15 cellular contexts compared by ENCODE assay signal in genomic region chr9:105297442-105298097, GRCh38. TPM values are rescaled to one million over a fixed set of nuclear protein-coding genes. Genes with fewer than 3 reads are reported as not detected.
A peak's percentile ranks its signal among the peaks of the same experiment; 100 is the strongest.
DNase-seq lines count a peak whose midpoint lies in the region; ATAC-seq and TF ChIP-seq lines count a peak whose summit lies in the region.
"Had no signal": no experiment of that assay in that cellular context is flagged by ENCODE, and none has a peak within 500 bp of the region (broad histone marks: within the 10 kb centered on the region; RNA-seq: fewer than 3 reads in every experiment).

No MANE protein-coding gene starts in this region.

- no peak for ATAC-seq in left cardiac atrium
- ATAC-seq in aorta (ENCODE audit: low FRiP score), result no peak
- no peak for ATAC-seq in HG03378 (IDR thresholded peaks at IDR 0.05; ENCODE audit: unreplicated experiment)
- no peak for ATAC-seq in naive thymus-derived CD4-positive, alpha-beta T cell

- peaks cover 5% of the 10 kb centered on the region for H3K79me1 ChIP-seq in mesenchymal stem cell (replicated peaks; ENCODE audit: low read length, poor library complexity, severe bottlenecking)

- H3K14ac ChIP-seq in mesenchymal stem cell (ENCODE audit: low read length in 2 of 2), result no peak overlapping the region

- no peak overlapping the region for H3K4me2 ChIP-seq in mesenchymal stem cell (ENCODE audit: low read length, poor library complexity, severe bottlenecking)

- H3K36me3 Mint-ChIP-seq in naive thymus-derived CD4-positive, alpha-beta T cell, result peaks cover 0 to 23% (median 21%) of the 10 kb centered on the region in 5 donors

- peak overlapping the region; percentile 82 for H3K9ac ChIP-seq in mesenchymal stem cell (ENCODE audit: low read length)

- intact Hi-C loops in left ventricle myocardium inferior (cut with micrococcal nuclease), result no loop called here
- intact Hi-C loops in left cardiac atrium (cut with DNase I), result no loop called here
- intact Hi-C loops in aorta (cut with DNase I), result loop anchor here in 1 of 2 donors (2.0 kb wide), 1 partner anchor 53 kb away; the partner anchor contains the start of gene SLC44A1
- intact Hi-C loops in naive thymus-derived CD4-positive, alpha-beta T cell (cut with micrococcal nuclease), result no loop called here

- no peak overlapping the region for H3K4me3 Mint-ChIP-seq in naive thymus-derived CD4-positive, alpha-beta T cell
- H3K4me3 Mint-ChIP-seq: nephron had no signal

- peak overlapping the region; percentile 79 for H2AK5ac ChIP-seq in mesenchymal stem cell (ENCODE audit: low read length, severe bottlenecking)

- peak overlapping the region in 1 of 2 experiments; percentile 44 for H3K4ac ChIP-seq in mesenchymal stem cell (ENCODE audit: low read depth in 1 of 2, low read length in 2 of 2)

- CTCF ChIA-PET in naive thymus-derived CD4-positive, alpha-beta T cell (lab: Charles Lee), result interaction anchor here (0.7 kb wide), 1 partner anchor 35 kb away, joined by 4 read pairs; no protein-coding TSS in a partner anchor

- peak overlapping the region; percentile 20 to 80 for H2BK12ac ChIP-seq in mesenchymal stem cell (ENCODE audit: low read length in 2 of 2)

- H3K23ac ChIP-seq in mesenchymal stem cell (ENCODE audit: low read length in 2 of 2), result no peak overlapping the region

- DNase-seq in left ventricle myocardium inferior, result no peak
- DNase-seq in left cardiac atrium, result no peak
- peak; percentile 33 for DNase-seq in dermis blood vessel endothelial cell
- peak; percentile 53 for DNase-seq in mesenchymal stem cell
- DNase-seq in aorta, result no peak
- DNase-seq in NCI-H2081 treated with DMSO at 0.1 percent for 48 hours (lab: John Stamatoyannopoulos, UW), result no peak
- DNase-seq in naive thymus-derived CD4-positive, alpha-beta T cell, result no peak
- DNase-seq: activated CD4-positive, alpha-beta T cell treated with anti-CD3 and anti-CD28 coated beads, Interleukin-2, amount 50 U/mL, for 4 hours; activated effector memory CD4-positive, alpha-beta T cell treated with anti-CD3 and anti-CD28 coated beads, Interleukin-2, amount 50 U/mL, for 16 hours; cerebellar nuclear complex; kidney; MM.1S; small intestine had no signal

- no peak overlapping the region for H2BK15ac ChIP-seq in mesenchymal stem cell (ENCODE audit: low read depth, poor library complexity, severe bottlenecking)

- H2BK120ac ChIP-seq in mesenchymal stem cell (ENCODE audit: low read depth, low read length), result peak overlapping the region; percentile 11

- H3K18ac ChIP-seq in mesenchymal stem cell (ENCODE audit: low read depth in 1 of 2, low read length in 2 of 2), result peak overlapping the region; percentile 72 to 90

- H3K27me3 Mint-ChIP-seq in naive thymus-derived CD4-positive, alpha-beta T cell, result peaks cover 0 to 3% (median 0%) of the 10 kb centered on the region in 5 donors

- no peak for TF ChIP-seq CTCF in left ventricle myocardium inferior (IDR thresholded peaks at IDR 0.05; ENCODE audit: borderline replicate concordance)

- peak overlapping the region; percentile 46 for H3K27ac ChIP-seq in left ventricle myocardium inferior (replicated peaks)
- no peak overlapping the region for H3K27ac ChIP-seq in mesenchymal stem cell (ENCODE audit: low read length, poor library complexity, severe bottlenecking)
- peak overlapping the region; percentile 35 to 57 for H3K27ac ChIP-seq in aorta (ENCODE audit: low read depth in 1 of 2, low read length in 2 of 2)
- no peak overlapping the region for H3K27ac ChIP-seq in naive thymus-derived CD4-positive, alpha-beta T cell (ENCODE audit: low read depth, low read length)

- POLR2A ChIA-PET in naive thymus-derived CD4-positive, alpha-beta T cell (lab: Charles Lee), result no interaction called here

- peaks cover 13 to 25% (median 20%) of the 10 kb centered on the region in 7 donors for H3K4me1 Mint-ChIP-seq in naive thymus-derived CD4-positive, alpha-beta T cell

- no peak overlapping the region for H2AFZ ChIP-seq in mesenchymal stem cell (ENCODE audit: low read depth, low read length)

- no peak overlapping the region for H2BK5ac ChIP-seq in mesenchymal stem cell (ENCODE audit: low read depth, low read length, poor library complexity, severe bottlenecking)

- WGBS in mesenchymal stem cell, result 82% methylated on average over 15 of the region's 15 CpGs
- WGBS in aorta, 2 donors, result 93 to 94% methylated on average over 15 of the region's 15 CpGs

- H3K27ac Mint-ChIP-seq in naive thymus-derived CD4-positive, alpha-beta T cell, result no peak overlapping the region

- no peaks in the 10 kb centered on the region for H3K9me3 ChIP-seq in left ventricle myocardium inferior (replicated peaks)
- no peaks in the 10 kb centered on the region for H3K9me3 ChIP-seq in mesenchymal stem cell (ENCODE audit: control insufficient read depth, low read length)
- no peaks in the 10 kb centered on the region for H3K9me3 ChIP-seq in aorta (ENCODE audit: control insufficient read depth, low read length)
- H3K9me3 ChIP-seq in naive thymus-derived CD4-positive, alpha-beta T cell (ENCODE audit: control insufficient read depth in 2 of 3, low read length in 3 of 3), result no peaks in the 10 kb centered on the region

- H3K27me3 ChIP-seq in left ventricle myocardium inferior (ENCODE audit: low read depth) (no peaks in the 10 kb centered on the region), mesenchymal stem cell (ENCODE audit: control insufficient read depth in 1 of 2, insufficient read depth in 1 of 2, low read length in 2 of 2) (no peaks in the 10 kb centered on the region), aorta (ENCODE audit: control insufficient read depth in 1 of 2, insufficient read depth in 2 of 2, low read length in 1 of 2) (no peaks in the 10 kb centered on the region)
- no peaks in the 10 kb centered on the region for H3K27me3 ChIP-seq in naive thymus-derived CD4-positive, alpha-beta T cell (ENCODE audit: control insufficient read depth in 2 of 2, insufficient read depth in 2 of 2, low read length in 2 of 2)

- peak overlapping the region; percentile 62 for H4K8ac ChIP-seq in mesenchymal stem cell (ENCODE audit: low read length)

- peaks cover 16% of the 10 kb centered on the region for H3K36me3 ChIP-seq in left ventricle myocardium inferior
- peaks cover 0 to 22% of the 10 kb centered on the region in 2 experiments for H3K36me3 ChIP-seq in mesenchymal stem cell (ENCODE audit: control insufficient read depth in 1 of 2, insufficient read depth in 2 of 2, low read depth in 1 of 2, low read length in 2 of 2)
- peaks cover 0 to 2% of the 10 kb centered on the region in 2 donors for H3K36me3 ChIP-seq in aorta (ENCODE audit: control insufficient read depth in 1 of 2, insufficient read depth in 2 of 2, low read length in 1 of 2)
- peaks cover 0 to 7% (median 0%) of the 10 kb centered on the region in 3 experiments for H3K36me3 ChIP-seq in naive thymus-derived CD4-positive, alpha-beta T cell (ENCODE audit: control insufficient read depth in 2 of 3, insufficient read depth in 3 of 3, low read length in 3 of 3)

- H3K9me3 Mint-ChIP-seq in naive thymus-derived CD4-positive, alpha-beta T cell, result no peaks in the 10 kb centered on the region
- H3K9me3 Mint-ChIP-seq: nephron had no signal

- H3K4me1 ChIP-seq in left ventricle myocardium inferior (peaks cover 41% of the 10 kb centered on the region), mesenchymal stem cell (ENCODE audit: control insufficient read depth, insufficient read depth, low read depth, low read length) (peaks cover 6% of the 10 kb centered on the region), aorta (ENCODE audit: control insufficient read depth in 1 of 2, insufficient read depth in 2 of 2, low read length in 2 of 2) (peaks cover 0 to 6% of the 10 kb centered on the region in 2 donors)
- H3K4me1 ChIP-seq in naive thymus-derived CD4-positive, alpha-beta T cell (ENCODE audit: control insufficient read depth in 2 of 2, insufficient read depth in 2 of 2, low read length in 2 of 2), result peaks cover 0 to 4% of the 10 kb centered on the region in 2 donors

- no peak overlapping the region for H3K4me3 ChIP-seq in left ventricle myocardium inferior
- H3K4me3 ChIP-seq in mesenchymal stem cell (ENCODE audit: insufficient read depth in 1 of 2, low read depth in 1 of 2, low read length in 2 of 2), result no peak overlapping the region
- H3K4me3 ChIP-seq in aorta (ENCODE audit: low read length in 2 of 2), result no peak overlapping the region
- H3K4me3 ChIP-seq in naive thymus-derived CD4-positive, alpha-beta T cell (ENCODE audit: low read length), result no peak overlapping the region

- H4K91ac ChIP-seq in mesenchymal stem cell (ENCODE audit: low read length), result peak overlapping the region; percentile 43

RNA-seq across cellular contexts. Expression of gene SLC44A1, which starts 53.1 kb away (rescaled TPM):
- 27.0 TPM for total RNA-seq in left ventricle myocardium inferior
- 10 to 100 TPM; 16.9 to 17.3 TPM for total RNA-seq in left cardiac atrium
- 42.7 and 71.8 TPM in 2 replicates for total RNA-seq in dermis blood vessel endothelial cell
- 22.8 TPM for polyA plus RNA-seq in mesenchymal stem cell (2013, experiment 1 of 2)
- polyA plus RNA-seq in mesenchymal stem cell (2013, experiment 2 of 2), result 22.9 TPM
- 10 to 100 TPM; 37.3 to 46.6 TPM for total RNA-seq in aorta
- polyA plus RNA-seq in aorta, result 10 to 100 TPM; 11.4 to 23.6 TPM
- total RNA-seq in naive thymus-derived CD4-positive, alpha-beta T cell, result 10 to 100 TPM in 3 of 5 experiments, 1 to 10 TPM in 2; 7.7 to 13.8 (median 11.1) TPM
- 10 to 100 TPM; 19.3 to 21.8 TPM for polyA plus RNA-seq in naive thymus-derived CD4-positive, alpha-beta T cell

Comparison
In these comparisons a context has a peak if more than half of its experiments do, and no peak if none do; other contexts are left out.
1. DNase-seq: peak in dermis blood vessel endothelial cell (single experiment) and mesenchymal stem cell (single experiment); none in left ventricle myocardium inferior (single experiment), left cardiac atrium (single experiment), aorta (0 of 2), NCI-H2081 treated with DMSO at 0.1 percent for 48 hours (single experiment) and naive thymus-derived CD4-positive, alpha-beta T cell (0 of 9).
2. H3K27ac ChIP-seq: peak in left ventricle myocardium inferior (single experiment) and aorta (2 of 2); none in mesenchymal stem cell (single experiment) and naive thymus-derived CD4-positive, alpha-beta T cell (single experiment).